ENCODE assay signal across 3 cellular contexts in the genomic region with DNA sequence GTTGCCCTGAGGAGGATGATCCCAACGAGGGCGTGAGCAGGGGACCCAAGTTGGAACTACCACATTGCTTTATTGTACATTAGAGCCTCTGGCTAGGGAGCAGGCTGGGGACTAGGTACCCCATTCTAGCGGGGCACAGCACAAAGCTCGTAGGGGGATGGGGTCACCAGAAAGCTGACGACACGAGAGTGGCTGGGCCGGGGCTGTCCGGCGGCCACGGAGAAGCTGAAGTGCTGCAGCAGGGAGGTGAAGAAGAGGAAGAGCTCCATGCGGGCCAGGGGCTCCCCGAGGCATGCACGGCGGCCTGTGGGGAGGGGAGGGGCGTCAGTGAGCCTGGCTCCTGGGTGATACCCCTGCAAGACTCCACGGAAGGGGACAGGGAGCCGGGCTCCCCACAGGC. TPM values are rescaled to one million over a fixed set of nuclear protein-coding genes. Genes with fewer than 3 reads are reported as not detected.
"Had no signal": no experiment of that assay in that cellular context is flagged by ENCODE, and none has a peak within 500 bp of the region (broad histone marks: within the 10 kb centered on the region; RNA-seq: fewer than 3 reads in every experiment).

No MANE protein-coding gene starts in this region.

RNA-seq across cellular contexts. Expression of a gene that starts 9.5 kb away (rescaled TPM):
- total RNA-seq: Right ventricle myocardium inferior, Right ventricle myocardium superior, RPMI7951 had no signal
